ENCODE assay signal across 32 cellular contexts in genomic region chr12:117498880-117499279, GRCh38.
DNase-seq lines count a peak whose midpoint lies in the region; ATAC-seq, FAIRE-seq and TF ChIP-seq lines count a peak whose summit lies in the region.
"Had no signal": no experiment of that assay in that cellular context is flagged by ENCODE, and none has a peak within 500 bp of the region (broad histone marks: within the 10 kb centered on the region; RNA-seq: fewer than 3 reads in every experiment).

No MANE protein-coding gene starts in this region.

- CTCF ChIA-PET in HepG2 (lab: Yijun Ruan, JAX; ENCODE audit: low intra/inter-chr PET ratio, low total read pairs): no interaction called here

- TF ChIP-seq CTCF in liver (IDR thresholded peaks at IDR 0.05; ENCODE audit: low read depth, low read length, missing input control) (no peak), HepG2 (CRISPR knock-in tag; IDR thresholded peaks at IDR 0.05) (no peak), VCaP (conservative IDR thresholded peaks at IDR 0.05) (no peak), psoas muscle (IDR thresholded peaks at IDR 0.05) (no peak)

- no peak for TF ChIP-seq EP300 in HepG2 (IDR thresholded peaks at IDR 0.05; ENCODE audit: low read depth in 2 of 2, low read length in 2 of 2)
- TF ChIP-seq EP300 in HepG2 (CRISPR knock-in tag; IDR thresholded peaks at IDR 0.05; ENCODE audit: borderline replicate concordance): no peak

- in situ Hi-C loops in HepG2 (cut with HindIII; ENCODE audit: extremely low pct_ligation_motif_present, low pct_unique_long_range_greater_than_20kb): no loop called here

- H3K9me3 ChIP-seq in liver (ENCODE audit: control insufficient read depth in 4 of 4, low read length in 3 of 4): no peaks in the 10 kb centered on the region
- H3K9me3 ChIP-seq in HepG2 (ENCODE audit: low read length): no peaks in the 10 kb centered on the region
- H3K9me3 ChIP-seq in psoas muscle: no peaks in the 10 kb centered on the region
- H3K9me3 ChIP-seq: A549; BE2C; BLaER1; BLaER1 treated with 17β-estradiol and CSF1 and Interleukin-3, amounts not matched to agents 10 nM and 100 nM; Caco-2 had no signal

- BruUV-seq in HepG2 (replicated peaks; lab: Mats Ljungman, UMichigan): no TSS peak

- FAIRE-seq in HepG2 (lab: Jason Lieb, UNC): no peak
- FAIRE-seq: A204.1, A549, D721Med had no signal

- POLR2A ChIA-PET in HepG2 (lab: Yijun Ruan, JAX): no interaction called here

- peaks cover 18 to 84% (median 65%) of the 10 kb centered on the region in 4 donors for H3K4me1 ChIP-seq in liver (ENCODE audit: control insufficient read depth in 4 of 4, insufficient read depth in 4 of 4, low read length in 3 of 4)
- peaks cover 7% of the 10 kb centered on the region; the same call in 1 of the 2 replicates for H3K4me1 ChIP-seq in HepG2 (ENCODE audit: insufficient read depth, low read length)
- H3K4me1 ChIP-seq in psoas muscle: peaks cover 4% of the 10 kb centered on the region
- H3K4me1 ChIP-seq: BE2C; BLaER1; BLaER1 treated with 17β-estradiol and CSF1 and Interleukin-3, amounts not matched to agents 10 nM and 100 nM had no signal

- no peak for TF ChIP-seq RAD21 in liver (IDR thresholded peaks at IDR 0.05)
- TF ChIP-seq RAD21 in HepG2 (CRISPR knock-in tag; IDR thresholded peaks at IDR 0.05): no peak

- no peak overlapping the region for H3K4me3 ChIP-seq in liver (ENCODE audit: low read depth in 1 of 3, low read length in 3 of 3)
- no peak overlapping the region for H3K4me3 ChIP-seq in HepG2 (replicated peaks in 1 of 3; ENCODE audit: insufficient read depth in 1 of 3, low read depth in 2 of 3, low read length in 3 of 3)
- no peak overlapping the region for H3K4me3 ChIP-seq in psoas muscle
- H3K4me3 ChIP-seq: A549; BLaER1; BLaER1 treated with 17β-estradiol and CSF1 and Interleukin-3, amounts not matched to agents 10 nM and 100 nM had no signal

- DNase-seq in HepG2 (ENCODE audit: low spot score): no peak
- DNase-seq in SW480 (ENCODE audit: low spot score): peak; percentile 71
- DNase-seq in NCI-H526 (lab: John Stamatoyannopoulos, UW): no peak
- no peak for DNase-seq in psoas muscle
- DNase-seq: 8988T; ACHN; AML-193; BE2C; C1 segment of cervical spinal cord; Caco-2; Calu3; CD4-positive, alpha-beta memory T cell; CD4-positive, alpha-beta T cell; CD4-positive, CD25-positive, alpha-beta regulatory T cell; CD8-positive, alpha-beta memory T cell; CD8-positive, alpha-beta T cell; COR-L47; DMS 273 treated with DMSO at 0.1 percent for 48 hours; DMS153; DMS79; DMS79 treated with DMSO at 0.1 percent for 48 hours; DND-41; EL had no signal

- H3K27ac ChIP-seq in liver (ENCODE audit: low read depth in 1 of 2, low read length in 2 of 2) (no peak overlapping the region), HepG2 (ENCODE audit: extremely low read length, insufficient read depth, low read length) (no peak overlapping the region), VCaP (peak overlapping the region; percentile 81; the same call in 1 of the 2 replicates), psoas muscle (no peak overlapping the region)
- H3K27ac ChIP-seq: 22Rv1; A549; BLaER1; BLaER1 treated with 17β-estradiol and CSF1 and Interleukin-3, amounts not matched to agents 10 nM and 100 nM; C4-2B had no signal

- no peaks in the 10 kb centered on the region for H4K20me1 ChIP-seq in HepG2 (ENCODE audit: insufficient read depth, low read length)
- H4K20me1 ChIP-seq: BLaER1; BLaER1 treated with 17β-estradiol and CSF1 and Interleukin-3, amounts not matched to agents 10 nM and 100 nM had no signal

- no peak overlapping the region for H3K4me2 ChIP-seq in HepG2 (ENCODE audit: low read depth, low read length)
- H3K4me2 ChIP-seq: A549; BLaER1; BLaER1 treated with 17β-estradiol and CSF1 and Interleukin-3, amounts not matched to agents 10 nM and 100 nM had no signal

- H3K27me3 ChIP-seq in liver (ENCODE audit: control insufficient read depth in 4 of 4, insufficient read depth in 4 of 4, low read length in 3 of 4): no peaks in the 10 kb centered on the region
- H3K27me3 ChIP-seq in HepG2 (ENCODE audit: control insufficient read depth in 1 of 2, insufficient read depth in 2 of 2, low read length in 2 of 2): no peaks in the 10 kb centered on the region; a peak in 2 of 5 replicates
- no peaks in the 10 kb centered on the region for H3K27me3 ChIP-seq in psoas muscle (ENCODE audit: insufficient read depth in 3 of 3, low read length in 2 of 3)
- H3K27me3 ChIP-seq: BE2C; BLaER1; BLaER1 treated with 17β-estradiol and CSF1 and Interleukin-3, amounts not matched to agents 10 nM and 100 nM had no signal

- no peaks in the 10 kb centered on the region for H3K79me2 ChIP-seq in HepG2 (ENCODE audit: insufficient read depth, low read length)

- ATAC-seq in HepG2 (no peak), psoas muscle (no peak)
- ATAC-seq: A549; CD8-positive, alpha-beta T cell had no signal

- TF ChIP-seq POLR2A in HepG2 (IDR thresholded peaks at IDR 0.05; ENCODE audit: insufficient read depth in 1 of 2, low read depth in 2 of 2, low read length in 2 of 2): no peak

- H2AFZ ChIP-seq in HepG2 (ENCODE audit: low read length): no peak overlapping the region

- intact Hi-C loops in HepG2 (cut with micrococcal nuclease; ENCODE audit: unreplicated experiment): no loop called here
- intact Hi-C loops in psoas muscle (cut with DNase I): no loop called here

- no peaks in the 10 kb centered on the region for H3K36me3 ChIP-seq in liver (ENCODE audit: control insufficient read depth in 4 of 4, insufficient read depth in 3 of 4, low read depth in 1 of 4, low read length in 3 of 4)
- no peaks in the 10 kb centered on the region for H3K36me3 ChIP-seq in HepG2 (replicated peaks in 1 of 2; ENCODE audit: control insufficient read depth in 1 of 2, insufficient read depth in 2 of 2, low read length in 2 of 2)
- H3K36me3 ChIP-seq in psoas muscle (ENCODE audit: insufficient read depth in 1 of 2, low read depth in 1 of 2): no peaks in the 10 kb centered on the region
- H3K36me3 ChIP-seq: BE2C; BLaER1; BLaER1 treated with 17β-estradiol and CSF1 and Interleukin-3, amounts not matched to agents 10 nM and 100 nM had no signal

- H3K9ac ChIP-seq in liver (ENCODE audit: low read depth in 1 of 2, low read length in 2 of 2) (no peak overlapping the region), HepG2 (ENCODE audit: insufficient read depth, low read depth, low read length) (no peak overlapping the region)
- H3K9ac ChIP-seq: BLaER1; BLaER1 treated with 17β-estradiol and CSF1 and Interleukin-3, amounts not matched to agents 10 nM and 100 nM had no signal

- WGBS in liver: 45% methylated on average over 3 of the region's 3 CpGs
- 6% methylated on average over 3 of the region's 3 CpGs for WGBS in HepG2 (ENCODE audit: low lambda C conversion rate)
- WGBS in psoas muscle, 3 donors: 79 to 85% (median 80%) methylated on average over 3 of the region's 3 CpGs

TF ChIP-seq in liver, 16 proteins besides CTCF, POLR2A, EP300 and RAD21 (continues in another document):
- TF ChIP-seq JUND (IDR thresholded peaks at IDR 0.05) (no peak), HNF4A (conservative IDR thresholded peaks at IDR 0.05) (peak; percentile 57 to 86), HNF4G (IDR thresholded peaks at IDR 0.05) (peak; percentile 34), SP1 (IDR thresholded peaks at IDR 0.05) (peak; percentile 22)

TF ChIP-seq in HepG2, 621 proteins besides CTCF, POLR2A, EP300 and RAD21 (continues in another document):
- TF ChIP-seq RNF219 (CRISPR knock-in tag; IDR thresholded peaks at IDR 0.05) (no peak), POLR2AphosphoS2 (IDR thresholded peaks at IDR 0.05; ENCODE audit: low read depth, low read length) (no peak), AGO1 (IDR thresholded peaks at IDR 0.05; ENCODE audit: low read depth, low read length, poor library complexity, severe bottlenecking) (no peak), SMYD3 (CRISPR knock-in tag; IDR thresholded peaks at IDR 0.05) (no peak), MIER2 (CRISPR knock-in tag; IDR thresholded peaks at IDR 0.05) (no peak), ZNF589 (CRISPR knock-in tag; conservative IDR thresholded peaks at IDR 0.05) (no peak)
